ENCODE assay signal across 1 cellular context in genomic region chr2:15172825-15173224, GRCh38.
TF ChIP-seq lines count a peak whose summit lies in the region.

No MANE protein-coding gene starts in this region.

TF ChIP-seq in HepG2, 621 proteins besides CTCF, POLR2A, EP300 and RAD21 (continued from another document and continues in another):
- TF ChIP-seq, protein P1, sequence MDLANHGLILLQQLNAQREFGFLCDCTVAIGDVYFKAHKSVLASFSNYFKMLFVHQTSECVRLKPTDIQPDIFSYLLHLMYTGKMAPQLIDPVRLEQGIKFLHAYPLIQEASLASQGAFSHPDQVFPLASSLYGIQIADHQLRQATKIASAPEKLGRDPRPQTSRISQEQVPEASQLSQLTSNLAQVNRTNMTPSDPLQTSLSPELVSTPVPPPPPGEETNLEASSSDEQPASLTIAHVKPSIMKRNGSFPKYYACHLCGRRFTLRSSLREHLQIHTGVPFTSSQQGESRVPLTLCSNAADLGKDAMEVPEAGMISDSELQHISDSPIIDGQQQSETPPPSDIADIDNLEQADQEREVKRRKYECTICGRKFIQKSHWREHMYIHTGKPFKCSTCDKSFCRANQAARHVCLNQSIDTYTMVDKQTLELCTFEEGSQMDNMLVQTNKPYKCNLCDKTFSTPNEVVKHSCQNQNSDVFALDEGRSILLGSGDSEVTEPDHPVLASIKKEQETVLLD (CRISPR knock-in tag; IDR thresholded peaks at IDR 0.05; ENCODE audit: low read depth): no peak
- no peak for TF ChIP-seq GABPA (IDR thresholded peaks at IDR 0.05; ENCODE audit: low read depth, low read length)
- TF ChIP-seq GABPA (CRISPR knock-in tag; IDR thresholded peaks at IDR 0.05; ENCODE audit: low read depth): peak; percentile 25
- TF ChIP-seq ZNF567 (CRISPR knock-in tag; IDR thresholded peaks at IDR 0.05; ENCODE audit: borderline replicate concordance): no peak
- no peak for TF ChIP-seq SMAD9 (CRISPR knock-in tag; IDR thresholded peaks at IDR 0.05)
- no peak for TF ChIP-seq CREB1 (IDR thresholded peaks at IDR 0.05)
- peak; percentile 21; the same call in 1 of the 2 replicates for TF ChIP-seq CREB1 (CRISPR knock-in tag; IDR thresholded peaks at IDR 0.05)
- no peak for TF ChIP-seq KLF16 (CRISPR knock-in tag; IDR thresholded peaks at IDR 0.05)
- TF ChIP-seq ZNF607 (CRISPR knock-in tag; IDR thresholded peaks at IDR 0.05; ENCODE audit: borderline replicate concordance): no peak
- TF ChIP-seq ZNF687 (CRISPR knock-in tag; IDR thresholded peaks at IDR 0.05): no peak
- peak; percentile 74; the same call in 1 of the 2 replicates for TF ChIP-seq SIX1 (CRISPR knock-in tag; IDR thresholded peaks at IDR 0.05; ENCODE audit: borderline replicate concordance)
- no peak for TF ChIP-seq PTBP1 (IDR thresholded peaks at IDR 0.05; ENCODE audit: low read depth, low read length, poor library complexity, severe bottlenecking)
- TF ChIP-seq, protein P2, sequence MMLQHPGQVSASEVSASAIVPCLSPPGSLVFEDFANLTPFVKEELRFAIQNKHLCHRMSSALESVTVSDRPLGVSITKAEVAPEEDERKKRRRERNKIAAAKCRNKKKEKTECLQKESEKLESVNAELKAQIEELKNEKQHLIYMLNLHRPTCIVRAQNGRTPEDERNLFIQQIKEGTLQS (CRISPR knock-in tag; IDR thresholded peaks at IDR 0.05): no peak
- no peak for TF ChIP-seq ZNF678 (CRISPR knock-in tag; IDR thresholded peaks at IDR 0.05)
- no peak for TF ChIP-seq ZC3H4 (CRISPR knock-in tag; IDR thresholded peaks at IDR 0.05; ENCODE audit: borderline replicate concordance)
- TF ChIP-seq ZNF432 (CRISPR knock-in tag; IDR thresholded peaks at IDR 0.05; ENCODE audit: borderline replicate concordance): no peak
- no peak; the same call in 1 of the 2 replicates for TF ChIP-seq ZNF772 (CRISPR knock-in tag; IDR thresholded peaks at IDR 0.05)
- peak; percentile 55; the same call in 1 of the 2 replicates for TF ChIP-seq ZNF44 (CRISPR knock-in tag; IDR thresholded peaks at IDR 0.05)
- TF ChIP-seq HNF1A (IDR thresholded peaks at IDR 0.05; ENCODE audit: low read depth): 0 out of 2 replicates have a peak, but pooled peaks have one; percentile 44
- peak; percentile 37; the same call in 1 of the 2 replicates for TF ChIP-seq HNF1A (CRISPR knock-in tag; IDR thresholded peaks at IDR 0.05; ENCODE audit: borderline replicate concordance)
- 0 out of 2 replicates have a peak, but pooled peaks have one; percentile 19 for TF ChIP-seq ZNF564 (CRISPR knock-in tag; IDR thresholded peaks at IDR 0.05)
- TF ChIP-seq PHF20 (CRISPR knock-in tag; IDR thresholded peaks at IDR 0.05): no peak
- no peak for TF ChIP-seq ZNF20 (CRISPR knock-in tag; IDR thresholded peaks at IDR 0.05)
- TF ChIP-seq, protein P3, sequence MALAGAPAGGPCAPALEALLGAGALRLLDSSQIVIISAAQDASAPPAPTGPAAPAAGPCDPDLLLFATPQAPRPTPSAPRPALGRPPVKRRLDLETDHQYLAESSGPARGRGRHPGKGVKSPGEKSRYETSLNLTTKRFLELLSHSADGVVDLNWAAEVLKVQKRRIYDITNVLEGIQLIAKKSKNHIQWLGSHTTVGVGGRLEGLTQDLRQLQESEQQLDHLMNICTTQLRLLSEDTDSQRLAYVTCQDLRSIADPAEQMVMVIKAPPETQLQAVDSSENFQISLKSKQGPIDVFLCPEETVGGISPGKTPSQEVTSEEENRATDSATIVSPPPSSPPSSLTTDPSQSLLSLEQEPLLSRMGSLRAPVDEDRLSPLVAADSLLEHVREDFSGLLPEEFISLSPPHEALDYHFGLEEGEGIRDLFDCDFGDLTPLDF (CRISPR knock-in tag; IDR thresholded peaks at IDR 0.05): no peak
- TF ChIP-seq KMT2A (CRISPR knock-in tag; IDR thresholded peaks at IDR 0.05): no peak
- no peak for TF ChIP-seq RAD51 (IDR thresholded peaks at IDR 0.05; ENCODE audit: borderline replicate concordance)
- TF ChIP-seq ZFP91 (CRISPR knock-in tag; IDR thresholded peaks at IDR 0.05; ENCODE audit: borderline replicate concordance): no peak
- no peak for TF ChIP-seq IRX3 (CRISPR knock-in tag; IDR thresholded peaks at IDR 0.05; ENCODE audit: borderline replicate concordance, low read depth)
- no peak for TF ChIP-seq SMC3 (IDR thresholded peaks at IDR 0.05; ENCODE audit: low read length)
- TF ChIP-seq ZNF768 (CRISPR knock-in tag; IDR thresholded peaks at IDR 0.05): peak; percentile 62; the same call in 1 of the 2 replicates
- no peak for TF ChIP-seq CEBPZ (IDR thresholded peaks at IDR 0.05; ENCODE audit: low read length)
- TF ChIP-seq, protein P4, sequence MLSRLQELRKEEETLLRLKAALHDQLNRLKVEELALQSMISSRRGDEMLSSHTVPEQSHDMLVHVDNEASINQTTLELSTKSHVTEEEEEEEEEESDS (CRISPR knock-in tag; IDR thresholded peaks at IDR 0.05; ENCODE audit: borderline replicate concordance): no peak
- TF ChIP-seq ZNF747 (CRISPR knock-in tag; IDR thresholded peaks at IDR 0.05; ENCODE audit: borderline replicate concordance): peak; percentile 54; the same call in 1 of the 2 replicates
- no peak for TF ChIP-seq TBP (CRISPR knock-in tag; IDR thresholded peaks at IDR 0.05)
- TF ChIP-seq ZNF430 (CRISPR knock-in tag; IDR thresholded peaks at IDR 0.05): no peak
- no peak for TF ChIP-seq TBX3 (IDR thresholded peaks at IDR 0.05; ENCODE audit: borderline replicate concordance)
- TF ChIP-seq THAP11 (CRISPR knock-in tag; IDR thresholded peaks at IDR 0.05): no peak
- no peak for TF ChIP-seq EED (CRISPR knock-in tag; IDR thresholded peaks at IDR 0.05)
- no peak for TF ChIP-seq IRF1 (CRISPR knock-in tag; IDR thresholded peaks at IDR 0.05; ENCODE audit: low read depth)
- no peak for TF ChIP-seq ZNF136 (CRISPR knock-in tag; IDR thresholded peaks at IDR 0.05; ENCODE audit: low read depth)
- no peak for TF ChIP-seq RFX5 (IDR thresholded peaks at IDR 0.05; ENCODE audit: low read depth, low read length)
- TF ChIP-seq, protein P5, sequence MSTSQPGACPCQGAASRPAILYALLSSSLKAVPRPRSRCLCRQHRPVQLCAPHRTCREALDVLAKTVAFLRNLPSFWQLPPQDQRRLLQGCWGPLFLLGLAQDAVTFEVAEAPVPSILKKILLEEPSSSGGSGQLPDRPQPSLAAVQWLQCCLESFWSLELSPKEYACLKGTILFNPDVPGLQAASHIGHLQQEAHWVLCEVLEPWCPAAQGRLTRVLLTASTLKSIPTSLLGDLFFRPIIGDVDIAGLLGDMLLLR (CRISPR knock-in tag; IDR thresholded peaks at IDR 0.05): no peak
- no peak for TF ChIP-seq KLF9 (CRISPR knock-in tag; IDR thresholded peaks at IDR 0.05; ENCODE audit: low read depth)
- TF ChIP-seq RBM39 (IDR thresholded peaks at IDR 0.05; ENCODE audit: low read depth, low read length, poor library complexity, severe bottlenecking): no peak
- TF ChIP-seq ZNF782 (CRISPR knock-in tag; IDR thresholded peaks at IDR 0.05; ENCODE audit: borderline replicate concordance): no peak
- TF ChIP-seq ZNF792 (CRISPR knock-in tag; IDR thresholded peaks at IDR 0.05): 0 out of 2 replicates have a peak, but pooled peaks have one; percentile 19
